1 cellular context compared by ENCODE assay signal in the genomic region with DNA sequence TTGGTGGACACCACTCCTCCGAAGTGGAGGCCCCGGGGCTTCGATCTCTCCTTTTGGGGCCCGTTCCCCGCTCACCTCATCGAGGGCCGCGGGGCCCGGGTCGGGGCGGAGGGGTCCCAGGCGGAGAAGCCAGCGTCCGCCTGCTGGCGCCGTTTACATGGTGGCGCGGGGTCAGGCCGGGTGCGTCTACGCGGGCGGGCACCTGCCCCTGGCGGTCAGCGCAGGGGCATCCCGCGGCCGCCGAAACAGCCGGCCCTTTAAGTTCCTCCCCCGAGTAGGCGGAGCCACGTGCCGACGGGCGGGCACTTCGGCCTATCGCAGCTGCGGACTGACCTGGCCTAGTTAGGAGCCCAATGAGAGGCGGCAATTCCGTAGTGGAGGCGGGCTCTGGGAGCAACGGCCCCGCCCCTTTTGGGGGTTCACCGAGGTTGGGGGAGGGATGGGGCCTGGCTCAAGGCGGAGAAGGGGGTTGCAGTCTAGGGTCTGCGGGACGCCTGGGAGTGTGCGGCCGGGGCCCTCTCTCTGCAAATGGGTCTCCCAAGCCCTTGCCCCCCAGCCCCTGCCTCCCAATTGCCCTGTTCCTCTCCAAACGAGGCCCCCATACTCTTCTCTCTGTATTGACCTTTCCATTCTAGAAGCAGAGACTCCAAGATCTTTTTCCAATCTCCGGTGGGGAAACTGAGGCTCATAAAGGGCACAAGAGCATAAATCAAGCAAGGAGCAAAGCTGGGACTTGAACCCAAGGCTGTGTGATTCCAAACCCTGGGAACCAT.
TF ChIP-seq lines count a peak whose summit lies in the region.

A gene with protein sequence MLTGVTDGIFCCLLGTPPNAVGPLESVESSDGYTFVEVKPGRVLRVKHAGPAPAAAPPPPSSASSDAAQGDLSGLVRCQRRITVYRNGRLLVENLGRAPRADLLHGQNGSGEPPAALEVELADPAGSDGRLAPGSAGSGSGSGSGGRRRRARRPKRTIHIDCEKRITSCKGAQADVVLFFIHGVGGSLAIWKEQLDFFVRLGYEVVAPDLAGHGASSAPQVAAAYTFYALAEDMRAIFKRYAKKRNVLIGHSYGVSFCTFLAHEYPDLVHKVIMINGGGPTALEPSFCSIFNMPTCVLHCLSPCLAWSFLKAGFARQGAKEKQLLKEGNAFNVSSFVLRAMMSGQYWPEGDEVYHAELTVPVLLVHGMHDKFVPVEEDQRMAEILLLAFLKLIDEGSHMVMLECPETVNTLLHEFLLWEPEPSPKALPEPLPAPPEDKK (minus strand): TSS at position 259 of the 773 bp plus-strand sequence. CDS start 1,809 bp downstream, outside the sequence.

TF ChIP-seq in K562, 482 proteins besides CTCF, POLR2A, EP300 and RAD21 (continued from another document and continues in another):
- TF ChIP-seq, protein P1, sequence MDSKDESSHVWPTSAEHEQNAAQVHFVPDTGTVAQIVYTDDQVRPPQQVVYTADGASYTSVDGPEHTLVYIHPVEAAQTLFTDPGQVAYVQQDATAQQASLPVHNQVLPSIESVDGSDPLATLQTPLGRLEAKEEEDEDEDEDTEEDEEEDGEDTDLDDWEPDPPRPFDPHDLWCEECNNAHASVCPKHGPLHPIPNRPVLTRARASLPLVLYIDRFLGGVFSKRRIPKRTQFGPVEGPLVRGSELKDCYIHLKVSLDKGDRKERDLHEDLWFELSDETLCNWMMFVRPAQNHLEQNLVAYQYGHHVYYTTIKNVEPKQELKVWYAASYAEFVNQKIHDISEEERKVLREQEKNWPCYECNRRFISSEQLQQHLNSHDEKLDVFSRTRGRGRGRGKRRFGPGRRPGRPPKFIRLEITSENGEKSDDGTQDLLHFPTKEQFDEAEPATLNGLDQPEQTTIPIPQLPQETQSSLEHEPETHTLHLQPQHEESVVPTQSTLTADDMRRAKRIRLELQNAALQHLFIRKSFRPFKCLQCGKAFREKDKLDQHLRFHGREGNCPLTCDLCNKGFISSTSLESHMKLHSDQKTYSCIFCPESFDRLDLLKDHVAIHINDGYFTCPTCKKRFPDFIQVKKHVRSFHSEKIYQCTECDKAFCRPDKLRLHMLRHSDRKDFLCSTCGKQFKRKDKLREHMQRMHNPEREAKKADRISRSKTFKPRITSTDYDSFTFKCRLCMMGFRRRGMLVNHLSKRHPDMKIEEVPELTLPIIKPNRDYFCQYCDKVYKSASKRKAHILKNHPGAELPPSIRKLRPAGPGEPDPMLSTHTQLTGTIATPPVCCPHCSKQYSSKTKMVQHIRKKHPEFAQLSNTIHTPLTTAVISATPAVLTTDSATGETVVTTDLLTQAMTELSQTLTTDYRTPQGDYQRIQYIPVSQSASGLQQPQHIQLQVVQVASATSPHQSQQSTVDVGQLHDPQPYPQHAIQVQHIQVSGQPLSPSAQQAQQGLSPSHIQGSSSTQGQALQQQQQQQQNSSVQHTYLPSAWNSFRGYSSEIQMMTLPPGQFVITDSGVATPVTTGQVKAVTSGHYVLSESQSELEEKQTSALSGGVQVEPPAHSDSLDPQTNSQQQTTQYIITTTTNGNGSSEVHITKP (IDR thresholded peaks at IDR 0.05; ENCODE audit: partially characterized antibody), result peak; percentile 82
- TF ChIP-seq, protein P2, sequence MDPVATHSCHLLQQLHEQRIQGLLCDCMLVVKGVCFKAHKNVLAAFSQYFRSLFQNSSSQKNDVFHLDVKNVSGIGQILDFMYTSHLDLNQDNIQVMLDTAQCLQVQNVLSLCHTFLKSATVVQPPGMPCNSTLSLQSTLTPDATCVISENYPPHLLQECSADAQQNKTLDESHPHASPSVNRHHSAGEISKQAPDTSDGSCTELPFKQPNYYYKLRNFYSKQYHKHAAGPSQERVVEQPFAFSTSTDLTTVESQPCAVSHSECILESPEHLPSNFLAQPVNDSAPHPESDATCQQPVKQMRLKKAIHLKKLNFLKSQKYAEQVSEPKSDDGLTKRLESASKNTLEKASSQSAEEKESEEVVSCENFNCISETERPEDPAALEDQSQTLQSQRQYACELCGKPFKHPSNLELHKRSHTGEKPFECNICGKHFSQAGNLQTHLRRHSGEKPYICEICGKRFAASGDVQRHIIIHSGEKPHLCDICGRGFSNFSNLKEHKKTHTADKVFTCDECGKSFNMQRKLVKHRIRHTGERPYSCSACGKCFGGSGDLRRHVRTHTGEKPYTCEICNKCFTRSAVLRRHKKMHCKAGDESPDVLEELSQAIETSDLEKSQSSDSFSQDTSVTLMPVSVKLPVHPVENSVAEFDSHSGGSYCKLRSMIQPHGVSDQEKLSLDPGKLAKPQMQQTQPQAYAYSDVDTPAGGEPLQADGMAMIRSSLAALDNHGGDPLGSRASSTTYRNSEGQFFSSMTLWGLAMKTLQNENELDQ (CRISPR knock-in tag; IDR thresholded peaks at IDR 0.05; ENCODE audit: borderline replicate concordance), result no peak
- TF ChIP-seq CCAR2 (IDR thresholded peaks at IDR 0.05; ENCODE audit: low read depth, low read length) (no peak), PHB2 (IDR thresholded peaks at IDR 0.05; ENCODE audit: low read depth) (no peak), FOXP1 (CRISPR knock-in tag; IDR thresholded peaks at IDR 0.05) (no peak), ILF3 (IDR thresholded peaks at IDR 0.05; ENCODE audit: borderline replicate concordance) (no peak), ZNF584 (CRISPR knock-in tag; IDR thresholded peaks at IDR 0.05; ENCODE audit: low read depth) (no peak), ZNF3 (CRISPR knock-in tag; IDR thresholded peaks at IDR 0.05) (no peak), ZNF347 (CRISPR knock-in tag; IDR thresholded peaks at IDR 0.05; ENCODE audit: low read depth) (no peak), SLC30A9 (CRISPR knock-in tag; IDR thresholded peaks at IDR 0.05) (no peak)
- TF ChIP-seq, protein P3, sequence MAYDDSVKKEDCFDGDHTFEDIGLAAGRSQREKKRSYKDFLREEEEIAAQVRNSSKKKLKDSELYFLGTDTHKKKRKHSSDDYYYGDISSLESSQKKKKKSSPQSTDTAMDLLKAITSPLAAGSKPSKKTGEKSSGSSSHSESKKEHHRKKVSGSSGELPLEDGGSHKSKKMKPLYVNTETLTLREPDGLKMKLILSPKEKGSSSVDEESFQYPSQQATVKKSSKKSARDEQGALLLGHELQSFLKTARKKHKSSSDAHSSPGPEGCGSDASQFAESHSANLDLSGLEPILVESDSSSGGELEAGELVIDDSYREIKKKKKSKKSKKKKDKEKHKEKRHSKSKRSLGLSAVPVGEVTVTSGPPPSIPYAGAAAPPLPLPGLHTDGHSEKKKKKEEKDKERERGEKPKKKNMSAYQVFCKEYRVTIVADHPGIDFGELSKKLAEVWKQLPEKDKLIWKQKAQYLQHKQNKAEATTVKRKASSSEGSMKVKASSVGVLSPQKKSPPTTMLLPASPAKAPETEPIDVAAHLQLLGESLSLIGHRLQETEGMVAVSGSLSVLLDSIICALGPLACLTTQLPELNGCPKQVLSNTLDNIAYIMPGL (CRISPR knock-in tag; IDR thresholded peaks at IDR 0.05), result peak; percentile 71; the same call in 1 of the 2 replicates
- TF ChIP-seq, protein P4, sequence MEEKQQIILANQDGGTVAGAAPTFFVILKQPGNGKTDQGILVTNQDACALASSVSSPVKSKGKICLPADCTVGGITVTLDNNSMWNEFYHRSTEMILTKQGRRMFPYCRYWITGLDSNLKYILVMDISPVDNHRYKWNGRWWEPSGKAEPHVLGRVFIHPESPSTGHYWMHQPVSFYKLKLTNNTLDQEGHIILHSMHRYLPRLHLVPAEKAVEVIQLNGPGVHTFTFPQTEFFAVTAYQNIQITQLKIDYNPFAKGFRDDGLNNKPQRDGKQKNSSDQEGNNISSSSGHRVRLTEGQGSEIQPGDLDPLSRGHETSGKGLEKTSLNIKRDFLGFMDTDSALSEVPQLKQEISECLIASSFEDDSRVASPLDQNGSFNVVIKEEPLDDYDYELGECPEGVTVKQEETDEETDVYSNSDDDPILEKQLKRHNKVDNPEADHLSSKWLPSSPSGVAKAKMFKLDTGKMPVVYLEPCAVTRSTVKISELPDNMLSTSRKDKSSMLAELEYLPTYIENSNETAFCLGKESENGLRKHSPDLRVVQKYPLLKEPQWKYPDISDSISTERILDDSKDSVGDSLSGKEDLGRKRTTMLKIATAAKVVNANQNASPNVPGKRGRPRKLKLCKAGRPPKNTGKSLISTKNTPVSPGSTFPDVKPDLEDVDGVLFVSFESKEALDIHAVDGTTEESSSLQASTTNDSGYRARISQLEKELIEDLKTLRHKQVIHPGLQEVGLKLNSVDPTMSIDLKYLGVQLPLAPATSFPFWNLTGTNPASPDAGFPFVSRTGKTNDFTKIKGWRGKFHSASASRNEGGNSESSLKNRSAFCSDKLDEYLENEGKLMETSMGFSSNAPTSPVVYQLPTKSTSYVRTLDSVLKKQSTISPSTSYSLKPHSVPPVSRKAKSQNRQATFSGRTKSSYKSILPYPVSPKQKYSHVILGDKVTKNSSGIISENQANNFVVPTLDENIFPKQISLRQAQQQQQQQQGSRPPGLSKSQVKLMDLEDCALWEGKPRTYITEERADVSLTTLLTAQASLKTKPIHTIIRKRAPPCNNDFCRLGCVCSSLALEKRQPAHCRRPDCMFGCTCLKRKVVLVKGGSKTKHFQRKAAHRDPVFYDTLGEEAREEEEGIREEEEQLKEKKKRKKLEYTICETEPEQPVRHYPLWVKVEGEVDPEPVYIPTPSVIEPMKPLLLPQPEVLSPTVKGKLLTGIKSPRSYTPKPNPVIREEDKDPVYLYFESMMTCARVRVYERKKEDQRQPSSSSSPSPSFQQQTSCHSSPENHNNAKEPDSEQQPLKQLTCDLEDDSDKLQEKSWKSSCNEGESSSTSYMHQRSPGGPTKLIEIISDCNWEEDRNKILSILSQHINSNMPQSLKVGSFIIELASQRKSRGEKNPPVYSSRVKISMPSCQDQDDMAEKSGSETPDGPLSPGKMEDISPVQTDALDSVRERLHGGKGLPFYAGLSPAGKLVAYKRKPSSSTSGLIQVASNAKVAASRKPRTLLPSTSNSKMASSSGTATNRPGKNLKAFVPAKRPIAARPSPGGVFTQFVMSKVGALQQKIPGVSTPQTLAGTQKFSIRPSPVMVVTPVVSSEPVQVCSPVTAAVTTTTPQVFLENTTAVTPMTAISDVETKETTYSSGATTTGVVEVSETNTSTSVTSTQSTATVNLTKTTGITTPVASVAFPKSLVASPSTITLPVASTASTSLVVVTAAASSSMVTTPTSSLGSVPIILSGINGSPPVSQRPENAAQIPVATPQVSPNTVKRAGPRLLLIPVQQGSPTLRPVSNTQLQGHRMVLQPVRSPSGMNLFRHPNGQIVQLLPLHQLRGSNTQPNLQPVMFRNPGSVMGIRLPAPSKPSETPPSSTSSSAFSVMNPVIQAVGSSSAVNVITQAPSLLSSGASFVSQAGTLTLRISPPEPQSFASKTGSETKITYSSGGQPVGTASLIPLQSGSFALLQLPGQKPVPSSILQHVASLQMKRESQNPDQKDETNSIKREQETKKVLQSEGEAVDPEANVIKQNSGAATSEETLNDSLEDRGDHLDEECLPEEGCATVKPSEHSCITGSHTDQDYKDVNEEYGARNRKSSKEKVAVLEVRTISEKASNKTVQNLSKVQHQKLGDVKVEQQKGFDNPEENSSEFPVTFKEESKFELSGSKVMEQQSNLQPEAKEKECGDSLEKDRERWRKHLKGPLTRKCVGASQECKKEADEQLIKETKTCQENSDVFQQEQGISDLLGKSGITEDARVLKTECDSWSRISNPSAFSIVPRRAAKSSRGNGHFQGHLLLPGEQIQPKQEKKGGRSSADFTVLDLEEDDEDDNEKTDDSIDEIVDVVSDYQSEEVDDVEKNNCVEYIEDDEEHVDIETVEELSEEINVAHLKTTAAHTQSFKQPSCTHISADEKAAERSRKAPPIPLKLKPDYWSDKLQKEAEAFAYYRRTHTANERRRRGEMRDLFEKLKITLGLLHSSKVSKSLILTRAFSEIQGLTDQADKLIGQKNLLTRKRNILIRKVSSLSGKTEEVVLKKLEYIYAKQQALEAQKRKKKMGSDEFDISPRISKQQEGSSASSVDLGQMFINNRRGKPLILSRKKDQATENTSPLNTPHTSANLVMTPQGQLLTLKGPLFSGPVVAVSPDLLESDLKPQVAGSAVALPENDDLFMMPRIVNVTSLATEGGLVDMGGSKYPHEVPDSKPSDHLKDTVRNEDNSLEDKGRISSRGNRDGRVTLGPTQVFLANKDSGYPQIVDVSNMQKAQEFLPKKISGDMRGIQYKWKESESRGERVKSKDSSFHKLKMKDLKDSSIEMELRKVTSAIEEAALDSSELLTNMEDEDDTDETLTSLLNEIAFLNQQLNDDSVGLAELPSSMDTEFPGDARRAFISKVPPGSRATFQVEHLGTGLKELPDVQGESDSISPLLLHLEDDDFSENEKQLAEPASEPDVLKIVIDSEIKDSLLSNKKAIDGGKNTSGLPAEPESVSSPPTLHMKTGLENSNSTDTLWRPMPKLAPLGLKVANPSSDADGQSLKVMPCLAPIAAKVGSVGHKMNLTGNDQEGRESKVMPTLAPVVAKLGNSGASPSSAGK (IDR thresholded peaks at IDR 0.05), result peak; percentile 40; the same call in 1 of the 2 replicates
- TF ChIP-seq, protein P5, sequence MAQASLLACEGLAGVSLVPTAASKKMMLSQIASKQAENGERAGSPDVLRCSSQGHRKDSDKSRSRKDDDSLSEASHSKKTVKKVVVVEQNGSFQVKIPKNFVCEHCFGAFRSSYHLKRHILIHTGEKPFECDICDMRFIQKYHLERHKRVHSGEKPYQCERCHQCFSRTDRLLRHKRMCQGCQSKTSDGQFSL (CRISPR knock-in tag; IDR thresholded peaks at IDR 0.05), result peak; percentile 72
- TF ChIP-seq, protein P5 (tag; IDR thresholded peaks at IDR 0.05), result peak in 1 of 2 experiments; percentile 85; a peak in 2 of 4 replicates
- TF ChIP-seq, protein P6, sequence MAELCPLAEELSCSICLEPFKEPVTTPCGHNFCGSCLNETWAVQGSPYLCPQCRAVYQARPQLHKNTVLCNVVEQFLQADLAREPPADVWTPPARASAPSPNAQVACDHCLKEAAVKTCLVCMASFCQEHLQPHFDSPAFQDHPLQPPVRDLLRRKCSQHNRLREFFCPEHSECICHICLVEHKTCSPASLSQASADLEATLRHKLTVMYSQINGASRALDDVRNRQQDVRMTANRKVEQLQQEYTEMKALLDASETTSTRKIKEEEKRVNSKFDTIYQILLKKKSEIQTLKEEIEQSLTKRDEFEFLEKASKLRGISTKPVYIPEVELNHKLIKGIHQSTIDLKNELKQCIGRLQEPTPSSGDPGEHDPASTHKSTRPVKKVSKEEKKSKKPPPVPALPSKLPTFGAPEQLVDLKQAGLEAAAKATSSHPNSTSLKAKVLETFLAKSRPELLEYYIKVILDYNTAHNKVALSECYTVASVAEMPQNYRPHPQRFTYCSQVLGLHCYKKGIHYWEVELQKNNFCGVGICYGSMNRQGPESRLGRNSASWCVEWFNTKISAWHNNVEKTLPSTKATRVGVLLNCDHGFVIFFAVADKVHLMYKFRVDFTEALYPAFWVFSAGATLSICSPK (IDR thresholded peaks at IDR 0.05; ENCODE audit: borderline replicate concordance), result no peak
